ENCODE assay signal across 8 cellular contexts in genomic region chr16:30628628-30629342, GRCh38. TPM values are rescaled to one million over a fixed set of nuclear protein-coding genes. Genes with fewer than 3 reads are reported as not detected.
DNase-seq lines count a peak whose midpoint lies in the region; ATAC-seq and TF ChIP-seq lines count a peak whose summit lies in the region.

No MANE protein-coding gene starts in this region.

- ATAC-seq in gastroesophageal sphincter: peak; percentile 90
- no peak for ATAC-seq in HG02852 (IDR thresholded peaks at IDR 0.05; ENCODE audit: unreplicated experiment)

- in situ Hi-C loops in G401 (cut with HindIII; ENCODE audit: low sequenced_read_pairs): loop anchor here (25.0 kb wide), 1 partner anchor 216 kb away; the partner anchor contains the start of gene ZNF771

- H3K36me3 ChIP-seq in MG63: no peaks in the 10 kb centered on the region
- H3K36me3 ChIP-seq in gastroesophageal sphincter: no peaks in the 10 kb centered on the region
- no peaks in the 10 kb centered on the region for H3K36me3 ChIP-seq in ovary
- H3K36me3 ChIP-seq in thyroid gland: no peaks in the 10 kb centered on the region

- TF ChIP-seq POLR2A in gastroesophageal sphincter (IDR thresholded peaks at IDR 0.05) (no peak), ovary (IDR thresholded peaks at IDR 0.05) (no peak), thyroid gland (IDR thresholded peaks at IDR 0.05) (no peak)

- H3K27ac ChIP-seq in gastroesophageal sphincter (peak overlapping the region in 3 of 4 donors; percentile 50 to 68 (median 66)), ovary (no peak overlapping the region), thyroid gland (peak overlapping the region in 1 of 3 donors; percentile 49)

- no peak overlapping the region for H3K4me3 ChIP-seq in MG63
- peak overlapping the region in 1 of 2 donors; percentile 25 for H3K4me3 ChIP-seq in gastroesophageal sphincter
- no peak overlapping the region for H3K4me3 ChIP-seq in ovary
- H3K4me3 ChIP-seq in thyroid gland (replicated peaks in 1 of 3): no peak overlapping the region

- H3K4me1 ChIP-seq in gastroesophageal sphincter (peaks cover 0 to 9% (median 0%) of the 10 kb centered on the region in 3 donors), ovary (ENCODE audit: insufficient read depth) (no peaks in the 10 kb centered on the region), thyroid gland (peaks cover 0 to 4% of the 10 kb centered on the region in 2 donors)

- peak; percentile 83 to 92 (median 89) for TF ChIP-seq CTCF in gastroesophageal sphincter (IDR thresholded peaks at IDR 0.05)
- TF ChIP-seq CTCF in ovary (IDR thresholded peaks at IDR 0.05): peak; percentile 69 to 85 (median 79)
- TF ChIP-seq CTCF in thyroid gland (IDR thresholded peaks at IDR 0.05): peak; percentile 67 to 89 (median 80)

- DNase-seq in G401 (ENCODE audit: low spot score): peak; percentile 84
- DNase-seq in MG63: peak; percentile 74
- DNase-seq in SHP77 (lab: John Stamatoyannopoulos, UW): peak; percentile 86 to 87
- peak; percentile 78 for DNase-seq in activated T-helper 9 cell treated with anti-CD3 and anti-CD28 coated beads, Interleukin-2, amount 50 U/mL, for 16 hours (ENCODE audit: low read depth)
- peak; percentile 75 to 90 (median 86) for DNase-seq in ovary
- DNase-seq in thyroid gland: peak; percentile 80 to 86

- WGBS in gastroesophageal sphincter (ENCODE audit: low coverage in 1 of 2), 2 donors: 28 to 41% methylated on average over 10 to 14 of the region's 15 CpGs
- WGBS in ovary, 3 donors: 18 to 29% (median 22%) methylated on average over 15 of the region's 15 CpGs
- WGBS in thyroid gland, 2 donors: 40 to 42% methylated on average over 15 of the region's 15 CpGs

- H3K9me3 ChIP-seq in MG63 (peaks cover 5% of the 10 kb centered on the region), gastroesophageal sphincter (no peaks in the 10 kb centered on the region), ovary (no peaks in the 10 kb centered on the region), thyroid gland (no peaks in the 10 kb centered on the region)

- TF ChIP-seq EP300 in gastroesophageal sphincter (IDR thresholded peaks at IDR 0.05) (no peak), ovary (IDR thresholded peaks at IDR 0.05) (no peak)

- intact Hi-C loops in ovary (cut with DNase I): loop anchor here in 1 of 4 donors (10.0 kb wide), 1 partner anchor 204 kb away; no protein-coding TSS in a partner anchor
- intact Hi-C loops in thyroid gland (cut with DNase I): no loop called here

- no peaks in the 10 kb centered on the region for H3K27me3 ChIP-seq in MG63
- peaks cover 8% of the 10 kb centered on the region for H3K27me3 ChIP-seq in gastroesophageal sphincter
- H3K27me3 ChIP-seq in ovary: no peaks in the 10 kb centered on the region
- H3K27me3 ChIP-seq in thyroid gland: no peaks in the 10 kb centered on the region

RNA-seq across cellular contexts. Expression of gene ZNF689, which starts 18.6 kb away (rescaled TPM):
- 10.8 and 10.9 TPM in 2 replicates for total RNA-seq in G401 (2014; rRNA removed; shearing (Covaris generic))
- 6.5 and 9.1 TPM in 2 replicates for total RNA-seq in MG63 (2014; rRNA removed; shearing (Covaris generic); ENCODE audit: low replicate concordance)
- 10 to 100 TPM in 2 of 4 donors, 1 to 10 TPM in 2; 9.7 to 13.1 (median 11.4) TPM for total RNA-seq in gastroesophageal sphincter
- 10 to 100 TPM in 5 of 7 donors, 1 to 10 TPM in 2; 6.2 to 13.2 (median 11.6) TPM for total RNA-seq in ovary
- polyA plus RNA-seq in ovary: 1 to 10 TPM; 6.9 to 8.8 TPM
- 10 to 100 TPM in 3 of 4 donors, 1 to 10 TPM in 1; 9.7 to 14.7 (median 11.8) TPM for total RNA-seq in thyroid gland

RNA-seq across cellular contexts. Expression of gene PRR14, which starts 22.0 kb away (rescaled TPM):
- total RNA-seq in G401 (2014; rRNA removed; shearing (Covaris generic)): 2.4 and 5.4 TPM in 2 replicates
- total RNA-seq in MG63 (2014; rRNA removed; shearing (Covaris generic); ENCODE audit: low replicate concordance): 1.7 and 5.3 TPM in 2 replicates
- total RNA-seq in gastroesophageal sphincter (10 to 100 TPM; 21.7 to 49.2 (median 41.8) TPM), ovary (10 to 100 TPM; 20.6 to 76.2 (median 50.3) TPM), thyroid gland (10 to 100 TPM; 26.5 to 44.7 (median 34.7) TPM)
- polyA plus RNA-seq in ovary: 10 to 100 TPM; 37.1 to 52.4 TPM

RNA-seq across cellular contexts. Expression of gene FBRS, which starts 29.4 kb away (rescaled TPM):
- 20.3 and 24.1 TPM in 2 replicates for total RNA-seq in G401 (2014; rRNA removed; shearing (Covaris generic))
- 6.0 and 14.5 TPM in 2 replicates for total RNA-seq in MG63 (2014; rRNA removed; shearing (Covaris generic); ENCODE audit: low replicate concordance)
- total RNA-seq in gastroesophageal sphincter (10 to 100 TPM; 19.9 to 52.1 (median 32.8) TPM), ovary (10 to 100 TPM; 22.5 to 75.6 (median 63.0) TPM), thyroid gland (10 to 100 TPM; 35.6 to 56.8 (median 42.1) TPM)
- polyA plus RNA-seq in ovary: 10 to 100 TPM; 15.6 to 45.6 TPM

RNA-seq across cellular contexts. Expression of gene ZNF785, which starts 43.3 kb away (rescaled TPM):
- total RNA-seq in G401 (2014; rRNA removed; shearing (Covaris generic)): not detected in 2 replicates
- total RNA-seq in MG63 (2014; rRNA removed; shearing (Covaris generic); ENCODE audit: low replicate concordance): 11.4 and 15.7 TPM in 2 replicates
- total RNA-seq in gastroesophageal sphincter: 10 to 100 TPM in 3 of 4 donors, 1 to 10 TPM in 1; 6.9 to 17.0 (median 12.2) TPM
- 10 to 100 TPM in 5 of 7 donors, 1 to 10 TPM in 2; 7.0 to 29.4 (median 22.2) TPM for total RNA-seq in ovary
- 10 to 100 TPM; 11.7 to 14.8 TPM for polyA plus RNA-seq in ovary
- 10 to 100 TPM; 10.3 to 16.9 (median 12.4) TPM for total RNA-seq in thyroid gland

RNA-seq across cellular contexts. Expression of gene ZNF688, which starts 57.3 kb away (rescaled TPM):
- total RNA-seq in G401 (2014; rRNA removed; shearing (Covaris generic)): 6.9 and 10.2 TPM in 2 replicates
- total RNA-seq in MG63 (2014; rRNA removed; shearing (Covaris generic); ENCODE audit: low replicate concordance): 4.0 TPM in 2 replicates
- total RNA-seq in gastroesophageal sphincter (10 to 100 TPM; 15.9 to 22.1 (median 20.8) TPM), ovary (10 to 100 TPM; 10.4 to 31.2 (median 15.4) TPM), thyroid gland (10 to 100 TPM; 10.6 to 26.1 (median 16.5) TPM)
- polyA plus RNA-seq in ovary: 10 to 100 TPM; 10.3 to 16.1 TPM

Comparison
In these comparisons a context has a peak if more than half of its experiments do, and no peak if none do; other contexts are left out.
1. H3K27ac ChIP-seq: peak in gastroesophageal sphincter (3 of 4); none in ovary (0 of 2).
2. Peak in every context shown above with its lines, with median percentiles within 50 percentile points of each other: DNase-seq and CTCF ChIP-seq.